Comparison of ENCODE assay signal across 8 cellular contexts in the genomic region with DNA sequence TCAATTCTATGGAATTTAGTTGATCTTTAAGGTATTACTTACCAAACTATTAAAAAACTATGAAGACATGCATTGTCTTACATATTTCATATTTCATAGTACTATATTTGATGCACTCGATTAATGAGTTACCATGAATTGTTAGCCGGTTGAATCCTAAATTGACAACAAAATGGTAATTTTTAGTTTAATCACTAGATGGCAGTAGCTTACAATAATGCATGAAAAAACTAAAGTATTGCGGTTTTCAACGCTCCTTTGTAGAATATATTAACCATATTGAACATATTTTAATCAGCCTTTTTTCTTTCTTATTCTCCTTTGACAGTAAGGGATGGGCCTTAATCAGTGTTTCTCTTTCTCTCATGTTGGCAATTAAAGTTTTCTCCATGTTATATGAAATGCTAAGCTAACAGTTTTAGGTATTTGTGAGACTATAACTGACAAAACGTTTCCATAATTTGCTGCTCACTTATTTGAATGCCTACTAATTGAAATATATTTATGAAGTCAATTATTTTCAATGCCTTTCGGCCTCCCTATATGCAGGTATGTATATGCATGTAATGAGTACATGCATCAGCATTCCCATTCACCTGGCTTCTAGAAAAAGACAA. TPM values are rescaled to one million over a fixed set of nuclear protein-coding genes. Genes with fewer than 3 reads are reported as not detected.
DNase-seq lines count a peak whose midpoint lies in the region; ATAC-seq and TF ChIP-seq lines count a peak whose summit lies in the region.

No MANE protein-coding gene starts in this region.

- peaks cover 11 to 13% of the 10 kb centered on the region in 2 donors for H3K4me1 Mint-ChIP-seq in natural killer cell
- peaks cover 10 to 13% of the 10 kb centered on the region in 2 donors for H3K4me1 Mint-ChIP-seq in natural killer cell treated with Interleukin-12 subunit alpha and Interleukin-12 subunit beta and Interleukin-15 and Interleukin-18, amount 100 ng/mL, for 72 hours (ENCODE audit: low read depth in 2 of 2)

- H3K4me3 ChIP-seq in mesenchymal stem cell (ENCODE audit: insufficient read depth in 1 of 2, low read depth in 1 of 2, low read length in 2 of 2), result no peak overlapping the region

- no peak overlapping the region for H2AK5ac ChIP-seq in mesenchymal stem cell (ENCODE audit: low read length, severe bottlenecking)

- no peak overlapping the region for H4K8ac ChIP-seq in mesenchymal stem cell (ENCODE audit: low read length)

- H3K4ac ChIP-seq in mesenchymal stem cell (ENCODE audit: low read depth in 1 of 2, low read length in 2 of 2), result no peak overlapping the region

- H3K9me3 ChIP-seq in mesenchymal stem cell (ENCODE audit: control insufficient read depth, low read length), result no peaks in the 10 kb centered on the region

- H3K14ac ChIP-seq in mesenchymal stem cell (ENCODE audit: low read length in 2 of 2), result no peak overlapping the region

- intact Hi-C loops in natural killer cell (cut with micrococcal nuclease), result loop anchor here (1.0 to 5.0 kb wide), 2 partner anchors 623 to 1818 kb away; no protein-coding TSS in a partner anchor
- intact Hi-C loops in head of caudate nucleus (cut with DNase I), result loop anchor here (5.0 kb wide), 1 partner anchor 623 kb away; no protein-coding TSS in a partner anchor

- no peak overlapping the region for H3K27ac Mint-ChIP-seq in natural killer cell
- H3K27ac Mint-ChIP-seq in natural killer cell treated with Interleukin-12 subunit alpha and Interleukin-12 subunit beta and Interleukin-15 and Interleukin-18, amount 100 ng/mL, for 72 hours, result no peak overlapping the region

- no peaks in the 10 kb centered on the region for H3K36me3 Mint-ChIP-seq in natural killer cell
- H3K36me3 Mint-ChIP-seq in natural killer cell treated with Interleukin-12 subunit alpha and Interleukin-12 subunit beta and Interleukin-15 and Interleukin-18, amount 100 ng/mL, for 72 hours, result no peaks in the 10 kb centered on the region

- no peak overlapping the region for H3K23ac ChIP-seq in mesenchymal stem cell (ENCODE audit: low read length in 2 of 2)

- H3K4me3 Mint-ChIP-seq in natural killer cell, result no peak overlapping the region
- H3K4me3 Mint-ChIP-seq in natural killer cell treated with Interleukin-12 subunit alpha and Interleukin-12 subunit beta and Interleukin-15 and Interleukin-18, amount 100 ng/mL, for 72 hours, result no peak overlapping the region

- no peak overlapping the region for H2BK120ac ChIP-seq in mesenchymal stem cell (ENCODE audit: low read depth, low read length)

- H4K91ac ChIP-seq in mesenchymal stem cell (ENCODE audit: low read length), result no peak overlapping the region

- no peak overlapping the region for H3K9ac ChIP-seq in mesenchymal stem cell (ENCODE audit: low read length)

- no peaks in the 10 kb centered on the region for H3K36me3 ChIP-seq in mesenchymal stem cell (ENCODE audit: control insufficient read depth in 1 of 2, insufficient read depth in 2 of 2, low read depth in 1 of 2, low read length in 2 of 2)

- no peaks in the 10 kb centered on the region for H3K4me1 ChIP-seq in mesenchymal stem cell (ENCODE audit: control insufficient read depth, insufficient read depth, low read depth, low read length)

- DNase-seq in natural killer cell (no peak), NCI-H748 (lab: John Stamatoyannopoulos, UW; ENCODE audit: unreplicated experiment) (peak; percentile 56), cerebellar cortex (ENCODE audit: low spot score) (peak; percentile 41), mesenchymal stem cell (peak; percentile 44), Ammon's horn (ENCODE audit: low spot score) (no peak), head of caudate nucleus (no peak)
- DNase-seq in natural killer cell treated with Interleukin-12 subunit alpha and Interleukin-12 subunit beta and Interleukin-15 and Interleukin-18, amount 100 ng/mL, for 72 hours (ENCODE audit: low spot score), result no peak

- no peaks in the 10 kb centered on the region for H3K27me3 Mint-ChIP-seq in natural killer cell (ENCODE audit: low read depth in 2 of 2)
- no peaks in the 10 kb centered on the region for H3K27me3 Mint-ChIP-seq in natural killer cell treated with Interleukin-12 subunit alpha and Interleukin-12 subunit beta and Interleukin-15 and Interleukin-18, amount 100 ng/mL, for 72 hours

- no peak overlapping the region for H2BK5ac ChIP-seq in mesenchymal stem cell (ENCODE audit: low read depth, low read length, poor library complexity, severe bottlenecking)

- ATAC-seq in natural killer cell (peak; percentile 54 to 68 (median 67)), HG02973 (IDR thresholded peaks at IDR 0.05; ENCODE audit: unreplicated experiment) (peak; percentile 42)
- no peak for ATAC-seq in natural killer cell treated with Interleukin-12 subunit alpha and Interleukin-12 subunit beta and Interleukin-15 and Interleukin-18, amount 100 ng/mL, for 72 hours

- no peak overlapping the region for H2AFZ ChIP-seq in mesenchymal stem cell (ENCODE audit: low read depth, low read length)

- H3K27me3 ChIP-seq in mesenchymal stem cell (ENCODE audit: control insufficient read depth in 1 of 2, insufficient read depth in 1 of 2, low read length in 2 of 2), result no peaks in the 10 kb centered on the region

- no peaks in the 10 kb centered on the region for H3K9me3 Mint-ChIP-seq in natural killer cell
- H3K9me3 Mint-ChIP-seq in natural killer cell treated with Interleukin-12 subunit alpha and Interleukin-12 subunit beta and Interleukin-15 and Interleukin-18, amount 100 ng/mL, for 72 hours, result no peaks in the 10 kb centered on the region

- no peak overlapping the region for H3K27ac ChIP-seq in mesenchymal stem cell (ENCODE audit: low read length, poor library complexity, severe bottlenecking)

- WGBS in mesenchymal stem cell, result no CpG with 5 or more reads among the region's 6 CpGs

- no peaks in the 10 kb centered on the region for H3K79me1 ChIP-seq in mesenchymal stem cell (replicated peaks; ENCODE audit: low read length, poor library complexity, severe bottlenecking)

- H3K4me2 ChIP-seq in mesenchymal stem cell (ENCODE audit: low read length, poor library complexity, severe bottlenecking), result no peak overlapping the region

- no peak overlapping the region for H3K18ac ChIP-seq in mesenchymal stem cell (ENCODE audit: low read depth in 1 of 2, low read length in 2 of 2)

- TF ChIP-seq CTCF in natural killer cell (IDR thresholded peaks at IDR 0.05), result peak; percentile 91

- H2BK15ac ChIP-seq in mesenchymal stem cell (ENCODE audit: low read depth, poor library complexity, severe bottlenecking), result no peak overlapping the region

- no peak overlapping the region for H2BK12ac ChIP-seq in mesenchymal stem cell (ENCODE audit: low read length in 2 of 2)

RNA-seq across cellular contexts. Expression of a gene that starts 48.5 kb away (rescaled TPM):
- 10 to 100 TPM; 54.7 to 81.4 (median 55.5) TPM for total RNA-seq in natural killer cell
- 10 to 100 TPM in 1 of 2 donors, 1 to 10 TPM in 1; 9.4 to 16.3 TPM for total RNA-seq in natural killer cell treated with Interleukin-12 subunit alpha and Interleukin-12 subunit beta and Interleukin-15 and Interleukin-18, amount 100 ng/mL, for 72 hours
- polyA plus RNA-seq in mesenchymal stem cell (2013, experiment 1 of 2), result 28.2 TPM
- polyA plus RNA-seq in mesenchymal stem cell (2013, experiment 2 of 2), result 27.7 TPM

Comparison
In these comparisons a context has a peak if more than half of its experiments do, and no peak if none do; other contexts are left out.
1. ATAC-seq: peak in natural killer cell (3 of 3) and HG02973 (single experiment); none in natural killer cell treated with Interleukin-12 subunit alpha and Interleukin-12 subunit beta and Interleukin-15 and Interleukin-18, amount 100 ng/mL, for 72 hours (0 of 2).
2. DNase-seq: peak in NCI-H748 (single experiment), cerebellar cortex (single experiment) and mesenchymal stem cell (single experiment); none in natural killer cell (single experiment), natural killer cell treated with Interleukin-12 subunit alpha and Interleukin-12 subunit beta and Interleukin-15 and Interleukin-18, amount 100 ng/mL, for 72 hours (single experiment), Ammon's horn (single experiment) and head of caudate nucleus (0 of 42).